1 cellular context compared by ENCODE assay signal in the genomic region with DNA sequence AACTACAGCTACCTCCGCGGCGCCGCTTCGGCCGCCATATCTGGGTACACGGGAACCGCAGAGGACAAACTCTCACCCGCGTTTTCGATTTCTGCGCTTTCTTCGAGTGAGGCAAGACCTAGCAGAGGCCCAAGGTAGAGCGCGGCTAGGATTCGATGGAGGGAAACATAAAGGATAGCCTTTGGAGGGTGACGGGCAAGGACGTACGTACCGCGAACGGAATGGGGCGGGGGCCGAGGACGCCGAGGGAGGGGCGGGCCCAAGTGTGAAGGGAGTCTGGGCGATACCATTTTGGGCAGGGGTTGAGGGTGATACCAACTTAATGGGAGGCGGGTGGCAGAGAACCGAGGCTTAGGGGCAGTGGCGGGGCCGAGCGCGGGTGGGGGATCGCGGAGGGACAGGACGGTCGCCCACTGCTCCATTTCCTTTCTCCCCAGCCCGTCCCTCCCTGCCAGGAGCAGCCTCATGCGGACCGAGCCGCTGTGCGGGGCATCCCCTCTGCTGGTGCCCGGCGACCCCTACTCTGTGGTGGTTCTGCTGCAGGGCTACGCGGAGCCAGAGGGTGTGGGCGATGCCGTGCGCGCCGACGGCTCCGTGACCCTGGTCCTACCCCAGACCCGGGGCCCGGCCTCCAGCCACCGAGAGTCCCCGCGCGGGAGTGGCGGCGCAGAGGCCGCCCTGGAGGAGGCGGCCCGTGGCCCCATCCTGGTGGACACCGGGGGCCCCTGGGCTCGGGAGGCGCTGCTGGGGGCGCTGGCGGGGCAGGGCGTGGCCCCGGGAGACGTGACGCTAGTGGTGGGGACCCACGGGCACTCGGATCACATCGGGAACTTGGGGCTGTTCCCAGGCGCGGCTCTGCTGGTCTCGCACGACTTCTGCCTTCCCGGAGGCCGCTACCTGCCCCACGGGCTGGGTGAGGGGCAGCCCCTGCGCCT.
TF ChIP-seq lines count a peak whose summit lies in the region.

A gene with protein sequence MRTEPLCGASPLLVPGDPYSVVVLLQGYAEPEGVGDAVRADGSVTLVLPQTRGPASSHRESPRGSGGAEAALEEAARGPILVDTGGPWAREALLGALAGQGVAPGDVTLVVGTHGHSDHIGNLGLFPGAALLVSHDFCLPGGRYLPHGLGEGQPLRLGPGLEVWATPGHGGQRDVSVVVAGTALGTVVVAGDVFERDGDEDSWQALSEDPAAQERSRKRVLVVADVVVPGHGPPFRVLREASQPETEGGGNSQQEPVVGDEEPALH (plus strand): TSS at position 37 of the 935 bp plus-strand sequence. CDS start 429 bp downstream, at position 466.

TF ChIP-seq in HEK293, 187 proteins besides CTCF, POLR2A, EP300 and RAD21 (continued from another document and continues in another):
- TF ChIP-seq, protein P1, sequence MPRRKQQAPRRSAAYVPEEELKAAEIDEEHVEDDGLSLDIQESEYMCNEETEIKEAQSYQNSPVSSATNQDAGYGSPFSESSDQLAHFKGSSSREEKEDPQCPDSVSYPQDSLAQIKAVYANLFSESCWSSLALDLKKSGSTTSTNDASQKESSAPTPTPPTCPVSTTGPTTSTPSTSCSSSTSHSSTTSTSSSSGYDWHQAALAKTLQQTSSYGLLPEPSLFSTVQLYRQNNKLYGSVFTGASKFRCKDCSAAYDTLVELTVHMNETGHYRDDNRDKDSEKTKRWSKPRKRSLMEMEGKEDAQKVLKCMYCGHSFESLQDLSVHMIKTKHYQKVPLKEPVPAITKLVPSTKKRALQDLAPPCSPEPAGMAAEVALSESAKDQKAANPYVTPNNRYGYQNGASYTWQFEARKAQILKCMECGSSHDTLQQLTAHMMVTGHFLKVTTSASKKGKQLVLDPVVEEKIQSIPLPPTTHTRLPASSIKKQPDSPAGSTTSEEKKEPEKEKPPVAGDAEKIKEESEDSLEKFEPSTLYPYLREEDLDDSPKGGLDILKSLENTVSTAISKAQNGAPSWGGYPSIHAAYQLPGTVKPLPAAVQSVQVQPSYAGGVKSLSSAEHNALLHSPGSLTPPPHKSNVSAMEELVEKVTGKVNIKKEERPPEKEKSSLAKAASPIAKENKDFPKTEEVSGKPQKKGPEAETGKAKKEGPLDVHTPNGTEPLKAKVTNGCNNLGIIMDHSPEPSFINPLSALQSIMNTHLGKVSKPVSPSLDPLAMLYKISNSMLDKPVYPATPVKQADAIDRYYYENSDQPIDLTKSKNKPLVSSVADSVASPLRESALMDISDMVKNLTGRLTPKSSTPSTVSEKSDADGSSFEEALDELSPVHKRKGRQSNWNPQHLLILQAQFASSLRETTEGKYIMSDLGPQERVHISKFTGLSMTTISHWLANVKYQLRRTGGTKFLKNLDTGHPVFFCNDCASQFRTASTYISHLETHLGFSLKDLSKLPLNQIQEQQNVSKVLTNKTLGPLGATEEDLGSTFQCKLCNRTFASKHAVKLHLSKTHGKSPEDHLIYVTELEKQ (tag by site-specific recombination; IDR thresholded peaks at IDR 0.05; ENCODE audit: borderline replicate concordance): no peak
- TF ChIP-seq ZNF169 (tag by site-specific recombination; IDR thresholded peaks at IDR 0.05) (no peak), ZNF155 (tag by site-specific recombination; IDR thresholded peaks at IDR 0.05) (no peak), ZNF433 (tag by site-specific recombination; IDR thresholded peaks at IDR 0.05; ENCODE audit: low read depth) (no peak), ZNF621 (tag by site-specific recombination; IDR thresholded peaks at IDR 0.05) (no peak), ZNF747 (tag by site-specific recombination; IDR thresholded peaks at IDR 0.05) (no peak), ZNF571 (tag by site-specific recombination; IDR thresholded peaks at IDR 0.05) (no peak), RBAK (tag by site-specific recombination; IDR thresholded peaks at IDR 0.05) (no peak), ZNF354C (tag by site-specific recombination; IDR thresholded peaks at IDR 0.05; ENCODE audit: borderline replicate concordance, low read depth) (no peak), ZNF10 (tag by site-specific recombination; IDR thresholded peaks at IDR 0.05) (peak; percentile 3; the same call in 1 of the 2 replicates), ZNF302 (tag by site-specific recombination; IDR thresholded peaks at IDR 0.05; ENCODE audit: low read depth) (no peak), ZNF792 (tag by site-specific recombination; IDR thresholded peaks at IDR 0.05) (no peak), ZNF112 (tag by site-specific recombination; IDR thresholded peaks at IDR 0.05) (no peak), ZNF223 (tag by site-specific recombination; IDR thresholded peaks at IDR 0.05) (no peak), KLF7 (tag by site-specific recombination; IDR thresholded peaks at IDR 0.05; ENCODE audit: borderline replicate concordance) (peak; percentile 90; the same call in 1 of the 2 replicates), ZNF596 (tag by site-specific recombination; IDR thresholded peaks at IDR 0.05) (no peak), ZBTB1 (tag by site-specific recombination; IDR thresholded peaks at IDR 0.05) (no peak), ZNF555 (tag by site-specific recombination; conservative IDR thresholded peaks at IDR 0.05) (no peak), ZNF600 (tag by site-specific recombination; IDR thresholded peaks at IDR 0.05) (peak; percentile 23; the same call in 1 of the 2 replicates), ZBTB8A (tag by site-specific recombination; IDR thresholded peaks at IDR 0.05) (peak; percentile 87), ZNF660 (tag by site-specific recombination; IDR thresholded peaks at IDR 0.05) (peak; percentile 87), ZBTB20 (tag by site-specific recombination; IDR thresholded peaks at IDR 0.05) (peak; percentile 97), ZNF404 (tag by site-specific recombination; IDR thresholded peaks at IDR 0.05) (no peak)
- TF ChIP-seq, protein P2, sequence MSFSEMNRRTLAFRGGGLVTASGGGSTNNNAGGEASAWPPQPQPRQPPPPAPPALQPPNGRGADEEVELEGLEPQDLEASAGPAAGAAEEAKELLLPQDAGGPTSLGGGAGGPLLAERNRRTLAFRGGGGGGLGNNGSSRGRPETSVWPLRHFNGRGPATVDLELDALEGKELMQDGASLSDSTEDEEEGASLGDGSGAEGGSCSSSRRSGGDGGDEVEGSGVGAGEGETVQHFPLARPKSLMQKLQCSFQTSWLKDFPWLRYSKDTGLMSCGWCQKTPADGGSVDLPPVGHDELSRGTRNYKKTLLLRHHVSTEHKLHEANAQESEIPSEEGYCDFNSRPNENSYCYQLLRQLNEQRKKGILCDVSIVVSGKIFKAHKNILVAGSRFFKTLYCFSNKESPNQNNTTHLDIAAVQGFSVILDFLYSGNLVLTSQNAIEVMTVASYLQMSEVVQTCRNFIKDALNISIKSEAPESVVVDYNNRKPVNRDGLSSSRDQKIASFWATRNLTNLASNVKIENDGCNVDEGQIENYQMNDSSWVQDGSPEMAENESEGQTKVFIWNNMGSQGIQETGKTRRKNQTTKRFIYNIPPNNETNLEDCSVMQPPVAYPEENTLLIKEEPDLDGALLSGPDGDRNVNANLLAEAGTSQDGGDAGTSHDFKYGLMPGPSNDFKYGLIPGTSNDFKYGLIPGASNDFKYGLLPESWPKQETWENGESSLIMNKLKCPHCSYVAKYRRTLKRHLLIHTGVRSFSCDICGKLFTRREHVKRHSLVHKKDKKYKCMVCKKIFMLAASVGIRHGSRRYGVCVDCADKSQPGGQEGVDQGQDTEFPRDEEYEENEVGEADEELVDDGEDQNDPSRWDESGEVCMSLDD (tag by site-specific recombination; IDR thresholded peaks at IDR 0.05): no peak
- TF ChIP-seq, protein P3, sequence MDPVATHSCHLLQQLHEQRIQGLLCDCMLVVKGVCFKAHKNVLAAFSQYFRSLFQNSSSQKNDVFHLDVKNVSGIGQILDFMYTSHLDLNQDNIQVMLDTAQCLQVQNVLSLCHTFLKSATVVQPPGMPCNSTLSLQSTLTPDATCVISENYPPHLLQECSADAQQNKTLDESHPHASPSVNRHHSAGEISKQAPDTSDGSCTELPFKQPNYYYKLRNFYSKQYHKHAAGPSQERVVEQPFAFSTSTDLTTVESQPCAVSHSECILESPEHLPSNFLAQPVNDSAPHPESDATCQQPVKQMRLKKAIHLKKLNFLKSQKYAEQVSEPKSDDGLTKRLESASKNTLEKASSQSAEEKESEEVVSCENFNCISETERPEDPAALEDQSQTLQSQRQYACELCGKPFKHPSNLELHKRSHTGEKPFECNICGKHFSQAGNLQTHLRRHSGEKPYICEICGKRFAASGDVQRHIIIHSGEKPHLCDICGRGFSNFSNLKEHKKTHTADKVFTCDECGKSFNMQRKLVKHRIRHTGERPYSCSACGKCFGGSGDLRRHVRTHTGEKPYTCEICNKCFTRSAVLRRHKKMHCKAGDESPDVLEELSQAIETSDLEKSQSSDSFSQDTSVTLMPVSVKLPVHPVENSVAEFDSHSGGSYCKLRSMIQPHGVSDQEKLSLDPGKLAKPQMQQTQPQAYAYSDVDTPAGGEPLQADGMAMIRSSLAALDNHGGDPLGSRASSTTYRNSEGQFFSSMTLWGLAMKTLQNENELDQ (tag by site-specific recombination; IDR thresholded peaks at IDR 0.05; ENCODE audit: low read depth): no peak
- TF ChIP-seq, protein P4, sequence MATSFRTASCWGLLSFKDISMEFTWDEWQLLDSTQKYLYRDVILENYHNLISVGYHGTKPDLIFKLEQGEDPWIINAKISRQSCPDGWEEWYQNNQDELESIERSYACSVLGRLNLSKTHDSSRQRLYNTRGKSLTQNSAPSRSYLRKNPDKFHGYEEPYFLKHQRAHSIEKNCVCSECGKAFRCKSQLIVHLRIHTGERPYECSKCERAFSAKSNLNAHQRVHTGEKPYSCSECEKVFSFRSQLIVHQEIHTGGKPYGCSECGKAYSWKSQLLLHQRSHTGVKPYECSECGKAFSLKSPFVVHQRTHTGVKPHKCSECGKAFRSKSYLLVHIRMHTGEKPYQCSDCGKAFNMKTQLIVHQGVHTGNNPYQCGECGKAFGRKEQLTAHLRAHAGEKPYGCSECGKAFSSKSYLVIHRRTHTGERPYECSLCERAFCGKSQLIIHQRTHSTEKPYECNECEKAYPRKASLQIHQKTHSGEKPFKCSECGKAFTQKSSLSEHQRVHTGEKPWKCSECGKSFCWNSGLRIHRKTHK (tag by site-specific recombination; IDR thresholded peaks at IDR 0.05): no peak
- TF ChIP-seq, protein P5, sequence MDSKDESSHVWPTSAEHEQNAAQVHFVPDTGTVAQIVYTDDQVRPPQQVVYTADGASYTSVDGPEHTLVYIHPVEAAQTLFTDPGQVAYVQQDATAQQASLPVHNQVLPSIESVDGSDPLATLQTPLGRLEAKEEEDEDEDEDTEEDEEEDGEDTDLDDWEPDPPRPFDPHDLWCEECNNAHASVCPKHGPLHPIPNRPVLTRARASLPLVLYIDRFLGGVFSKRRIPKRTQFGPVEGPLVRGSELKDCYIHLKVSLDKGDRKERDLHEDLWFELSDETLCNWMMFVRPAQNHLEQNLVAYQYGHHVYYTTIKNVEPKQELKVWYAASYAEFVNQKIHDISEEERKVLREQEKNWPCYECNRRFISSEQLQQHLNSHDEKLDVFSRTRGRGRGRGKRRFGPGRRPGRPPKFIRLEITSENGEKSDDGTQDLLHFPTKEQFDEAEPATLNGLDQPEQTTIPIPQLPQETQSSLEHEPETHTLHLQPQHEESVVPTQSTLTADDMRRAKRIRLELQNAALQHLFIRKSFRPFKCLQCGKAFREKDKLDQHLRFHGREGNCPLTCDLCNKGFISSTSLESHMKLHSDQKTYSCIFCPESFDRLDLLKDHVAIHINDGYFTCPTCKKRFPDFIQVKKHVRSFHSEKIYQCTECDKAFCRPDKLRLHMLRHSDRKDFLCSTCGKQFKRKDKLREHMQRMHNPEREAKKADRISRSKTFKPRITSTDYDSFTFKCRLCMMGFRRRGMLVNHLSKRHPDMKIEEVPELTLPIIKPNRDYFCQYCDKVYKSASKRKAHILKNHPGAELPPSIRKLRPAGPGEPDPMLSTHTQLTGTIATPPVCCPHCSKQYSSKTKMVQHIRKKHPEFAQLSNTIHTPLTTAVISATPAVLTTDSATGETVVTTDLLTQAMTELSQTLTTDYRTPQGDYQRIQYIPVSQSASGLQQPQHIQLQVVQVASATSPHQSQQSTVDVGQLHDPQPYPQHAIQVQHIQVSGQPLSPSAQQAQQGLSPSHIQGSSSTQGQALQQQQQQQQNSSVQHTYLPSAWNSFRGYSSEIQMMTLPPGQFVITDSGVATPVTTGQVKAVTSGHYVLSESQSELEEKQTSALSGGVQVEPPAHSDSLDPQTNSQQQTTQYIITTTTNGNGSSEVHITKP (tag by site-specific recombination; IDR thresholded peaks at IDR 0.05): peak; percentile 100
- TF ChIP-seq, protein P6, sequence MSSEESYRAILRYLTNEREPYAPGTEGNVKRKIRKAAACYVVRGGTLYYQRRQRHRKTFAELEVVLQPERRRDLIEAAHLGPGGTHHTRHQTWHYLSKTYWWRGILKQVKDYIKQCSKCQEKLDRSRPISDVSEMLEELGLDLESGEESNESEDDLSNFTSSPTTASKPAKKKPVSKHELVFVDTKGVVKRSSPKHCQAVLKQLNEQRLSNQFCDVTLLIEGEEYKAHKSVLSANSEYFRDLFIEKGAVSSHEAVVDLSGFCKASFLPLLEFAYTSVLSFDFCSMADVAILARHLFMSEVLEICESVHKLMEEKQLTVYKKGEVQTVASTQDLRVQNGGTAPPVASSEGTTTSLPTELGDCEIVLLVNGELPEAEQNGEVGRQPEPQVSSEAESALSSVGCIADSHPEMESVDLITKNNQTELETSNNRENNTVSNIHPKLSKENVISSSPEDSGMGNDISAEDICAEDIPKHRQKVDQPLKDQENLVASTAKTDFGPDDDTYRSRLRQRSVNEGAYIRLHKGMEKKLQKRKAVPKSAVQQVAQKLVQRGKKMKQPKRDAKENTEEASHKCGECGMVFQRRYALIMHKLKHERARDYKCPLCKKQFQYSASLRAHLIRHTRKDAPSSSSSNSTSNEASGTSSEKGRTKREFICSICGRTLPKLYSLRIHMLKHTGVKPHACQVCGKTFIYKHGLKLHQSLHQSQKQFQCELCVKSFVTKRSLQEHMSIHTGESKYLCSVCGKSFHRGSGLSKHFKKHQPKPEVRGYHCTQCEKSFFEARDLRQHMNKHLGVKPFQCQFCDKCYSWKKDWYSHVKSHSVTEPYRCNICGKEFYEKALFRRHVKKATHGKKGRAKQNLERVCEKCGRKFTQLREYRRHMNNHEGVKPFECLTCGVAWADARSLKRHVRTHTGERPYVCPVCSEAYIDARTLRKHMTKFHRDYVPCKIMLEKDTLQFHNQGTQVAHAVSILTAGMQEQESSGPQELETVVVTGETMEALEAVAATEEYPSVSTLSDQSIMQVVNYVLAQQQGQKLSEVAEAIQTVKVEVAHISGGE (tag by site-specific recombination; conservative IDR thresholded peaks at IDR 0.05; ENCODE audit: low read depth): peak; percentile 74
- TF ChIP-seq, protein P7, sequence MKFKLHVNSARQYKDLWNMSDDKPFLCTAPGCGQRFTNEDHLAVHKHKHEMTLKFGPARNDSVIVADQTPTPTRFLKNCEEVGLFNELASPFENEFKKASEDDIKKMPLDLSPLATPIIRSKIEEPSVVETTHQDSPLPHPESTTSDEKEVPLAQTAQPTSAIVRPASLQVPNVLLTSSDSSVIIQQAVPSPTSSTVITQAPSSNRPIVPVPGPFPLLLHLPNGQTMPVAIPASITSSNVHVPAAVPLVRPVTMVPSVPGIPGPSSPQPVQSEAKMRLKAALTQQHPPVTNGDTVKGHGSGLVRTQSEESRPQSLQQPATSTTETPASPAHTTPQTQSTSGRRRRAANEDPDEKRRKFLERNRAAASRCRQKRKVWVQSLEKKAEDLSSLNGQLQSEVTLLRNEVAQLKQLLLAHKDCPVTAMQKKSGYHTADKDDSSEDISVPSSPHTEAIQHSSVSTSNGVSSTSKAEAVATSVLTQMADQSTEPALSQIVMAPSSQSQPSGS (tag by site-specific recombination; IDR thresholded peaks at IDR 0.05; ENCODE audit: low read depth): no peak
